2 cellular contexts compared by ENCODE assay signal in the genomic region with DNA sequence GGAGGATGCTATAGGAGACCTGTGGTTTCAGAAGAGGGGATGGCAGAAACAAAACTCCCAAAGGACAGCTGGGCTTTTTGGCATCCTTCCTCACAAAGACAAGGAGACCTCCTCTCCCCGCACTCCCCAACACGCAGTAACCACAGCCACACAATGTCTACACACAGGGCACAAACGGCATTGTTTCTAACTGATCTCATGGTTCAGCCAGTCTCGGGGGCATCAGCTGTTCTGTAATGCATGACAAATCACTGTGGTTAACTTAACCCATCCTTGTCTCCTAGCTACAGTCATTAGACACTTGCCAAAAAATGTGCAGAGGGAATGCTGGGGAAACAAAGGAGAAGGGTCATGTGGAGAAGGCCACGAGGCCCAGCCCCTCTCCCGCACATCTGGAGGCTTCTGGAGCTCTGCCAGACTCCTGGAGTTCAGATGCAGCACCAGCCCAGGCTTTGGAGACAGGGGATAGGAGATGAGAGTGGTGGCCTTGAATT.
A peak's percentile ranks its signal among the peaks of the same experiment; 100 is the strongest.
TF ChIP-seq lines count a peak whose summit lies in the region.

No MANE protein-coding gene starts in this region.

TF ChIP-seq in GM12878, 131 proteins besides CTCF, POLR2A, EP300 and RAD21:
- TF ChIP-seq RUNX3 (IDR thresholded peaks at IDR 0.05; ENCODE audit: low read length) (0 out of 2 replicates have a peak, but pooled peaks have one; percentile 25), LARP7 (IDR thresholded peaks at IDR 0.05) (no peak)
- TF ChIP-seq, protein P1, sequence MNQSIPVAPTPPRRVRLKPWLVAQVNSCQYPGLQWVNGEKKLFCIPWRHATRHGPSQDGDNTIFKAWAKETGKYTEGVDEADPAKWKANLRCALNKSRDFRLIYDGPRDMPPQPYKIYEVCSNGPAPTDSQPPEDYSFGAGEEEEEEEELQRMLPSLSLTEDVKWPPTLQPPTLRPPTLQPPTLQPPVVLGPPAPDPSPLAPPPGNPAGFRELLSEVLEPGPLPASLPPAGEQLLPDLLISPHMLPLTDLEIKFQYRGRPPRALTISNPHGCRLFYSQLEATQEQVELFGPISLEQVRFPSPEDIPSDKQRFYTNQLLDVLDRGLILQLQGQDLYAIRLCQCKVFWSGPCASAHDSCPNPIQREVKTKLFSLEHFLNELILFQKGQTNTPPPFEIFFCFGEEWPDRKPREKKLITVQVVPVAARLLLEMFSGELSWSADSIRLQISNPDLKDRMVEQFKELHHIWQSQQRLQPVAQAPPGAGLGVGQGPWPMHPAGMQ (IDR thresholded peaks at IDR 0.05; ENCODE audit: borderline replicate concordance): no peak

TF ChIP-seq in HepG2, 621 proteins besides CTCF, POLR2A, EP300 and RAD21:
- TF ChIP-seq FOXA1 (IDR thresholded peaks at IDR 0.05) (no peak), FOXA1 (CRISPR knock-in tag; IDR thresholded peaks at IDR 0.05) (no peak), RCOR2 (CRISPR knock-in tag; IDR thresholded peaks at IDR 0.05) (no peak), ZNF75D (CRISPR knock-in tag; IDR thresholded peaks at IDR 0.05; ENCODE audit: borderline replicate concordance) (no peak), GPN1 (CRISPR knock-in tag; IDR thresholded peaks at IDR 0.05; ENCODE audit: borderline replicate concordance) (no peak), ZFP36L2 (CRISPR knock-in tag; IDR thresholded peaks at IDR 0.05) (no peak), ZBTB3 (CRISPR knock-in tag; IDR thresholded peaks at IDR 0.05; ENCODE audit: borderline replicate concordance, low read depth) (no peak), ZFP82 (CRISPR knock-in tag; IDR thresholded peaks at IDR 0.05; ENCODE audit: borderline replicate concordance) (no peak), TSC22D2 (CRISPR knock-in tag; IDR thresholded peaks at IDR 0.05; ENCODE audit: borderline replicate concordance) (no peak), ZNF674 (CRISPR knock-in tag; IDR thresholded peaks at IDR 0.05; ENCODE audit: low read depth) (no peak), ZNF24 (IDR thresholded peaks at IDR 0.05) (no peak), MXD4 (CRISPR knock-in tag; IDR thresholded peaks at IDR 0.05) (no peak), TAF1 (CRISPR knock-in tag; IDR thresholded peaks at IDR 0.05) (no peak), ZNF713 (CRISPR knock-in tag; IDR thresholded peaks at IDR 0.05) (no peak)
- TF ChIP-seq, protein P2, sequence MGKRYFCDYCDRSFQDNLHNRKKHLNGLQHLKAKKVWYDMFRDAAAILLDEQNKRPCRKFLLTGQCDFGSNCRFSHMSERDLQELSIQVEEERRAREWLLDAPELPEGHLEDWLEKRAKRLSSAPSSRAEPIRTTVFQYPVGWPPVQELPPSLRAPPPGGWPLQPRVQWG (CRISPR knock-in tag; IDR thresholded peaks at IDR 0.05; ENCODE audit: borderline replicate concordance, low read depth): no peak
- TF ChIP-seq, protein P3, sequence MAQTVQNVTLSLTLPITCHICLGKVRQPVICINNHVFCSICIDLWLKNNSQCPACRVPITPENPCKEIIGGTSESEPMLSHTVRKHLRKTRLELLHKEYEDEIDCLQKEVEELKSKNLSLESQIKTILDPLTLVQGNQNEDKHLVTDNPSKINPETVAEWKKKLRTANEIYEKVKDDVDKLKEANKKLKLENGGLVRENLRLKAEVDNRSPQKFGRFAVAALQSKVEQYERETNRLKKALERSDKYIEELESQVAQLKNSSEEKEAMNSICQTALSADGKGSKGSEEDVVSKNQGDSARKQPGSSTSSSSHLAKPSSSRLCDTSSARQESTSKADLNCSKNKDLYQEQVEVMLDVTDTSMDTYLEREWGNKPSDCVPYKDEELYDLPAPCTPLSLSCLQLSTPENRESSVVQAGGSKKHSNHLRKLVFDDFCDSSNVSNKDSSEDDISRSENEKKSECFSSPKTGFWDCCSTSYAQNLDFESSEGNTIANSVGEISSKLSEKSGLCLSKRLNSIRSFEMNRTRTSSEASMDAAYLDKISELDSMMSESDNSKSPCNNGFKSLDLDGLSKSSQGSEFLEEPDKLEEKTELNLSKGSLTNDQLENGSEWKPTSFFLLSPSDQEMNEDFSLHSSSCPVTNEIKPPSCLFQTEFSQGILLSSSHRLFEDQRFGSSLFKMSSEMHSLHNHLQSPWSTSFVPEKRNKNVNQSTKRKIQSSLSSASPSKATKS (CRISPR knock-in tag; IDR thresholded peaks at IDR 0.05): no peak
- TF ChIP-seq, protein P4, sequence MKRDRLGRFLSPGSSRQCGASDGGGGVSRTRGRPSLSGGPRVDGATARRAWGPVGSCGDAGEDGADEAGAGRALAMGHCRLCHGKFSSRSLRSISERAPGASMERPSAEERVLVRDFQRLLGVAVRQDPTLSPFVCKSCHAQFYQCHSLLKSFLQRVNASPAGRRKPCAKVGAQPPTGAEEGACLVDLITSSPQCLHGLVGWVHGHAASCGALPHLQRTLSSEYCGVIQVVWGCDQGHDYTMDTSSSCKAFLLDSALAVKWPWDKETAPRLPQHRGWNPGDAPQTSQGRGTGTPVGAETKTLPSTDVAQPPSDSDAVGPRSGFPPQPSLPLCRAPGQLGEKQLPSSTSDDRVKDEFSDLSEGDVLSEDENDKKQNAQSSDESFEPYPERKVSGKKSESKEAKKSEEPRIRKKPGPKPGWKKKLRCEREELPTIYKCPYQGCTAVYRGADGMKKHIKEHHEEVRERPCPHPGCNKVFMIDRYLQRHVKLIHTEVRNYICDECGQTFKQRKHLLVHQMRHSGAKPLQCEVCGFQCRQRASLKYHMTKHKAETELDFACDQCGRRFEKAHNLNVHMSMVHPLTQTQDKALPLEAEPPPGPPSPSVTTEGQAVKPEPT (CRISPR knock-in tag; IDR thresholded peaks at IDR 0.05; ENCODE audit: low read depth): no peak
- TF ChIP-seq, protein P5, sequence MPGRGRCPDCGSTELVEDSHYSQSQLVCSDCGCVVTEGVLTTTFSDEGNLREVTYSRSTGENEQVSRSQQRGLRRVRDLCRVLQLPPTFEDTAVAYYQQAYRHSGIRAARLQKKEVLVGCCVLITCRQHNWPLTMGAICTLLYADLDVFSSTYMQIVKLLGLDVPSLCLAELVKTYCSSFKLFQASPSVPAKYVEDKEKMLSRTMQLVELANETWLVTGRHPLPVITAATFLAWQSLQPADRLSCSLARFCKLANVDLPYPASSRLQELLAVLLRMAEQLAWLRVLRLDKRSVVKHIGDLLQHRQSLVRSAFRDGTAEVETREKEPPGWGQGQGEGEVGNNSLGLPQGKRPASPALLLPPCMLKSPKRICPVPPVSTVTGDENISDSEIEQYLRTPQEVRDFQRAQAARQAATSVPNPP (CRISPR knock-in tag; IDR thresholded peaks at IDR 0.05): no peak
